Comparison of ENCODE assay signal across 1 cellular context in genomic region chr10:72954230-72954595, GRCh38.
TF ChIP-seq lines count a peak whose summit lies in the region.

No MANE protein-coding gene starts in this region.

TF ChIP-seq in H1, 55 proteins besides CTCF, POLR2A, EP300 and RAD21:
- TF ChIP-seq CTBP2 (IDR thresholded peaks at IDR 0.05; ENCODE audit: borderline replicate concordance, insufficient read depth, insufficient read length, low read length) (no peak), SAP30 (IDR thresholded peaks at IDR 0.05; ENCODE audit: insufficient read depth, insufficient replicate concordance, low read length) (no peak), CEBPB (IDR thresholded peaks at IDR 0.05; ENCODE audit: low read depth, low read length) (no peak), SIRT6 (IDR thresholded peaks at IDR 0.05; ENCODE audit: low read length) (no peak), CREB1 (IDR thresholded peaks at IDR 0.05) (no peak), TAF7 (optimal IDR thresholded peaks at IDR 0.05; ENCODE audit: borderline replicate concordance, low read depth, low read length) (no peak), SIX5 (IDR thresholded peaks at IDR 0.05; ENCODE audit: low read depth, low read length) (no peak), BACH1 (IDR thresholded peaks at IDR 0.05; ENCODE audit: low read length) (no peak), USF2 (IDR thresholded peaks at IDR 0.05; ENCODE audit: low read length) (no peak), TBP (IDR thresholded peaks at IDR 0.05; ENCODE audit: low read depth, low read length) (no peak), NANOG (IDR thresholded peaks at IDR 0.05; ENCODE audit: insufficient read depth, low read depth, low read length, poor library complexity, severe bottlenecking) (no peak), KDM4A (IDR thresholded peaks at IDR 0.05; ENCODE audit: low read depth, low read length, severe bottlenecking) (no peak), E2F6 (IDR thresholded peaks at IDR 0.05) (no peak), GABPA (IDR thresholded peaks at IDR 0.05; ENCODE audit: borderline replicate concordance, insufficient read depth, low read length) (no peak), ATF2 (IDR thresholded peaks at IDR 0.05; ENCODE audit: low read length) (no peak), CBX5 (IDR thresholded peaks at IDR 0.05; ENCODE audit: low read depth, low read length) (no peak), PHF8 (conservative IDR thresholded peaks at IDR 0.05; ENCODE audit: low read depth, low read length) (no peak), RFX5 (IDR thresholded peaks at IDR 0.05; ENCODE audit: borderline replicate concordance, low read depth, low read length) (no peak), SUZ12 (IDR thresholded peaks at IDR 0.05; ENCODE audit: low read length) (no peak), KDM1A (IDR thresholded peaks at IDR 0.05; ENCODE audit: borderline replicate concordance, low read length) (no peak)
